ENCODE assay signal across 8 cellular contexts in genomic region chr13:113001251-113002140, GRCh38. TPM values are rescaled to one million over a fixed set of nuclear protein-coding genes. Genes with fewer than 3 reads are reported as not detected.
DNase-seq lines count a peak whose midpoint lies in the region; ATAC-seq and TF ChIP-seq lines count a peak whose summit lies in the region.

No MANE protein-coding gene starts in this region.

- H3K36me3 Mint-ChIP-seq in Caco-2 (ENCODE audit: insufficient read depth, unreplicated experiment) (peaks cover 12% of the 10 kb centered on the region), nephron (ENCODE audit: low read depth) (peaks cover 13% of the 10 kb centered on the region)
- H3K36me3 Mint-ChIP-seq in activated T-cell treated with anti-CD3 and anti-CD28 coated beads, Interleukin-2, amount 50 U/mL, for 4 hours (ENCODE audit: insufficient read depth): no peaks in the 10 kb centered on the region

- H3K36me3 ChIP-seq in Caco-2 (ENCODE audit: control insufficient read depth, insufficient read depth, low read length): peaks cover 1% of the 10 kb centered on the region
- H3K36me3 ChIP-seq in tibial artery: no peaks in the 10 kb centered on the region

- H3K9me3 ChIP-seq in Caco-2 (no peaks in the 10 kb centered on the region), tibial artery (no peaks in the 10 kb centered on the region)

- H3K9me3 Mint-ChIP-seq in Caco-2 (ENCODE audit: unreplicated experiment) (no peaks in the 10 kb centered on the region), nephron (no peaks in the 10 kb centered on the region)
- no peaks in the 10 kb centered on the region for H3K9me3 Mint-ChIP-seq in activated T-cell treated with anti-CD3 and anti-CD28 coated beads, Interleukin-2, amount 50 U/mL, for 4 hours

- ATAC-seq in GM18519 (IDR thresholded peaks at IDR 0.05; ENCODE audit: low FRiP score, unreplicated experiment): no peak
- ATAC-seq in activated T-cell treated with anti-CD3 and anti-CD28 coated beads, Interleukin-2, amount 50 U/mL, for 4 hours: no peak

- peak; percentile 79 to 86 for DNase-seq in Caco-2
- DNase-seq in NCI-H2081 (lab: John Stamatoyannopoulos, UW): peak; percentile 84 to 87
- DNase-seq in coronary artery (ENCODE audit: low spot score): no peak
- no peak for DNase-seq in tibial artery
- DNase-seq in SIG-M5 treated with dmso at 0.1 percent for 504 hours (lab: John Stamatoyannopoulos, UW; ENCODE audit: unreplicated experiment): no peak
- no peak for DNase-seq in activated T-cell treated with anti-CD3 and anti-CD28 coated beads, Interleukin-2, amount 50 U/mL, for 4 hours

- H3K4me3 ChIP-seq in Caco-2 (ENCODE audit: low read depth, low read length): peak overlapping the region; percentile 36
- H3K4me3 ChIP-seq in coronary artery: peak overlapping the region; percentile 58
- H3K4me3 ChIP-seq in tibial artery: peak overlapping the region in 1 of 2 donors; percentile 30

- no peaks in the 10 kb centered on the region for H3K27me3 Mint-ChIP-seq in Caco-2 (ENCODE audit: insufficient read depth, unreplicated experiment)
- H3K27me3 Mint-ChIP-seq in nephron (ENCODE audit: low read depth): peaks cover 28% of the 10 kb centered on the region
- H3K27me3 Mint-ChIP-seq in activated T-cell treated with anti-CD3 and anti-CD28 coated beads, Interleukin-2, amount 50 U/mL, for 4 hours (ENCODE audit: low read depth): no peaks in the 10 kb centered on the region

- CTCF ChIA-PET in Caco-2 (lab: Charles Lee): interaction anchor here (0.5 to 2.5 kb wide), 6 partner anchors 16 to 85 kb away, joined by 3 to 20 read pairs (median 7); partner anchors contain the start of gene MCF2L

- BruUV-seq in Caco-2 (replicated peaks; lab: Mats Ljungman, UMichigan): no TSS peak

- POLR2A ChIA-PET in Caco-2 (lab: Charles Lee): interaction anchor here (1.0 kb wide), 1 partner anchor 11 kb away, joined by 3 read pairs; no protein-coding TSS in a partner anchor

- H3K4me3 Mint-ChIP-seq in Caco-2 (ENCODE audit: unreplicated experiment) (peak overlapping the region; percentile 78), nephron (peak overlapping the region; percentile 85 to 86 (median 86))
- H3K4me3 Mint-ChIP-seq in activated T-cell treated with anti-CD3 and anti-CD28 coated beads, Interleukin-2, amount 50 U/mL, for 4 hours: no peak overlapping the region

- H3K4me1 Mint-ChIP-seq in Caco-2 (ENCODE audit: low read depth, unreplicated experiment): no peaks in the 10 kb centered on the region
- H3K4me1 Mint-ChIP-seq in nephron: peaks cover 35% of the 10 kb centered on the region
- peaks cover 6% of the 10 kb centered on the region for H3K4me1 Mint-ChIP-seq in activated T-cell treated with anti-CD3 and anti-CD28 coated beads, Interleukin-2, amount 50 U/mL, for 4 hours (ENCODE audit: low read depth)

- H3K27me3 ChIP-seq in Caco-2 (replicated peaks; ENCODE audit: control insufficient read depth, insufficient read depth, low read length) (no peaks in the 10 kb centered on the region), tibial artery (peaks cover 0 to 73% of the 10 kb centered on the region in 2 donors)

- H3K4me1 ChIP-seq in Caco-2: peaks cover 21% of the 10 kb centered on the region
- H3K4me1 ChIP-seq in tibial artery: peaks cover 0 to 20% (median 10%) of the 10 kb centered on the region in 4 donors

- H3K27ac ChIP-seq in coronary artery (no peak overlapping the region), tibial artery (no peak overlapping the region)

- no peak overlapping the region for H3K27ac Mint-ChIP-seq in Caco-2 (ENCODE audit: unreplicated experiment)
- H3K27ac Mint-ChIP-seq in nephron: peak overlapping the region; percentile 53 to 86 (median 70)

- TF ChIP-seq CTCF in Caco-2 (IDR thresholded peaks at IDR 0.05; ENCODE audit: insufficient read depth in 1 of 2, low read depth in 1 of 2, low read length in 1 of 2, severe bottlenecking in 1 of 2, unreplicated experiment in 1 of 2): no peak
- TF ChIP-seq CTCF in coronary artery (IDR thresholded peaks at IDR 0.05): no peak
- TF ChIP-seq CTCF in nephron (IDR thresholded peaks at IDR 0.05; ENCODE audit: unreplicated experiment in 3 of 3): no peak
- no peak for TF ChIP-seq CTCF in tibial artery (IDR thresholded peaks at IDR 0.05)

- intact Hi-C loops in Caco-2 (cut with micrococcal nuclease; ENCODE audit: unreplicated experiment) (loop anchor here (1.0 to 2.0 kb wide), 4 partner anchors 17 to 59 kb away; partner anchors contain the start of gene MCF2L), tibial artery (cut with DNase I; ENCODE audit: low total_unique reads) (no loop called here)

RNA-seq across cellular contexts. Expression of gene MCF2L, which starts 32.5 kb away (rescaled TPM):
- 22.1 and 24.4 TPM in 2 replicates for total RNA-seq in Caco-2 (2022)
- 1 to 10 TPM; 8.6 to 9.3 (median 8.9) TPM for total RNA-seq in activated T-cell treated with anti-CD3 and anti-CD28 coated beads, Interleukin-2, amount 50 U/mL, for 4 hours

Comparison
In these comparisons a context has a peak if more than half of its experiments do, and no peak if none do; other contexts are left out.
1. DNase-seq: peak in Caco-2 (2 of 2) and NCI-H2081 (2 of 2); none in coronary artery (single experiment), tibial artery (0 of 2), SIG-M5 treated with dmso at 0.1 percent for 504 hours (single experiment) and activated T-cell treated with anti-CD3 and anti-CD28 coated beads, Interleukin-2, amount 50 U/mL, for 4 hours (single experiment).